Comparison of ENCODE assay signal across 31 cellular contexts in genomic region chr9:133523096-133523495, GRCh38. TPM values are rescaled to one million over a fixed set of nuclear protein-coding genes. Genes with fewer than 3 reads are reported as not detected.
"Had no signal": no experiment of that assay in that cellular context is flagged by ENCODE, and none has a peak within 500 bp of the region (broad histone marks: within the 10 kb centered on the region; RNA-seq: fewer than 3 reads in every experiment).

No MANE protein-coding gene starts in this region.

- H3K4me3 Mint-ChIP-seq: activated CD4-positive, alpha-beta T cell treated with anti-CD3 and anti-CD28 coated beads, Interleukin-2, amount 10 ng/mL, durations not matched to agents 7 days and 5 days; activated CD8-positive, alpha-beta T cell treated with anti-CD3 and anti-CD28 coated beads, Interleukin-2, amount 10 ng/mL, durations not matched to agents 7 days and 5 days; activated T-helper 17 cell treated with anti-CD3 and anti-CD28 coated beads, Interleukin-2, amount 50 U/mL, for 72 hours; central memory CD8-positive, alpha-beta T cell; immature natural killer cell; naive B cell; stimulated activated effector memory CD8-positive, alpha-beta T cell treated with anti-CD3 and anti-CD28 coated beads, Interleukin-12 subunit alpha, Interleukin-12 subunit beta, amount 100 ng/mL, for 72 hours; stimulated activated naive CD8-positive, alpha-beta T cell treated with anti-CD3 and anti-CD28 coated beads, Interleukin-15, amount 100 ng/mL, for 72 hours; T-helper 17 cell had no signal

- H2AFZ ChIP-seq: hepatocyte had no signal

- H3K4me1 Mint-ChIP-seq: activated T-helper 17 cell treated with anti-CD3 and anti-CD28 coated beads, Interleukin-2, amount 50 U/mL, for 72 hours; central memory CD8-positive, alpha-beta T cell; immature natural killer cell; naive B cell; stimulated activated effector memory CD8-positive, alpha-beta T cell treated with anti-CD3 and anti-CD28 coated beads, Interleukin-12 subunit alpha, Interleukin-12 subunit beta, amount 100 ng/mL, for 72 hours had no signal

- H3K27ac Mint-ChIP-seq: activated CD4-positive, alpha-beta T cell treated with anti-CD3 and anti-CD28 coated beads, Interleukin-2, amount 10 ng/mL, durations not matched to agents 7 days and 5 days; activated CD8-positive, alpha-beta T cell treated with anti-CD3 and anti-CD28 coated beads, Interleukin-2, amount 10 ng/mL, durations not matched to agents 7 days and 5 days; activated naive CD4-positive, alpha-beta T cell treated with anti-CD3 and anti-CD28 coated beads, Interleukin-2, amount 50 U/mL, for 72 hours; activated T-helper 17 cell treated with anti-CD3 and anti-CD28 coated beads, Interleukin-2, amount 50 U/mL, for 72 hours; stimulated activated effector memory CD8-positive, alpha-beta T cell treated with anti-CD3 and anti-CD28 coated beads, Interleukin-12 subunit alpha, Interleukin-12 subunit beta, amount 100 ng/mL, for 72 hours; T-helper 17 cell had no signal

- H3K36me3 ChIP-seq: brain microvascular endothelial cell, ovary, prostate gland, right atrium auricular region, suprapubic skin, transverse colon, uterus had no signal

- H3K27me3 ChIP-seq: hepatocyte, ovary, right atrium auricular region, uterus had no signal

- H3K36me3 Mint-ChIP-seq: activated naive CD4-positive, alpha-beta T cell treated with anti-CD3 and anti-CD28 coated beads, Interleukin-2, amount 50 U/mL, for 72 hours; immature natural killer cell; naive B cell; stimulated activated effector memory CD8-positive, alpha-beta T cell treated with anti-CD3 and anti-CD28 coated beads, Interleukin-12 subunit alpha, Interleukin-12 subunit beta, amount 100 ng/mL, for 72 hours had no signal

- ATAC-seq: activated CD8-positive, alpha-beta T cell treated with anti-CD3 and anti-CD28 coated beads, Interleukin-2, amount 10 ng/mL, durations not matched to agents 7 days and 5 days; activated naive CD4-positive, alpha-beta T cell treated with anti-CD3 and anti-CD28 coated beads, Interleukin-2, amount 50 U/mL, for 72 hours; activated T-helper 17 cell treated with anti-CD3 and anti-CD28 coated beads, Interleukin-2, amount 50 U/mL, for 72 hours; esophagus mucosa; stimulated activated effector memory CD8-positive, alpha-beta T cell treated with anti-CD3 and anti-CD28 coated beads, Interleukin-12 subunit alpha, Interleukin-12 subunit beta, amount 100 ng/mL, for 72 hours; stimulated activated naive CD8-positive, alpha-beta T cell treated with anti-CD3 and anti-CD28 coated beads, Interleukin-15, amount 100 ng/mL, for 72 hours; T-helper 17 cell had no signal

- H3K27me3 Mint-ChIP-seq: activated CD4-positive, alpha-beta T cell treated with anti-CD3 and anti-CD28 coated beads, Interleukin-2, amount 10 ng/mL, durations not matched to agents 7 days and 5 days had no signal

- H3K27ac ChIP-seq: brain microvascular endothelial cell, hepatocyte, ovary, prostate gland, right atrium auricular region, skin epidermis, suprapubic skin, transverse colon, uterus had no signal

- DNase-seq: activated CD4-positive, alpha-beta T cell treated with anti-CD3 and anti-CD28 coated beads, Interleukin-2, amount 10 ng/mL, durations not matched to agents 7 days and 5 days; activated CD4-positive, CD25-positive, alpha-beta regulatory T cell treated with anti-CD3 and anti-CD28 coated beads, Interleukin-2, amount 50 U/mL, for 72 hours; activated CD8-positive, alpha-beta T cell treated with anti-CD3 and anti-CD28 coated beads, Interleukin-2, amount 10 ng/mL, durations not matched to agents 7 days and 5 days; aorta; brain microvascular endothelial cell; effector memory CD4-positive, alpha-beta T cell; foreskin melanocyte; immature natural killer cell; mesenchymal stem cell; naive B cell; stimulated activated CD4-positive, alpha-beta T cell treated with anti-CD3 and anti-CD28 coated beads, Interleukin-2, amount 100 ng/mL, for 24 hours; stimulated activated naive CD8-positive, alpha-beta T cell treated with anti-CD3 and anti-CD28 coated beads, Interleukin-15, amount 100 ng/mL, for 72 hours; T-helper 17 cell; uterus had no signal

- H3K4me2 ChIP-seq: hepatocyte had no signal

- H3K4me3 ChIP-seq: hepatocyte, ovary, prostate gland, right atrium auricular region, skin epidermis, suprapubic skin, transverse colon, uterus had no signal

- H3K9me3 ChIP-seq: ovary, prostate gland, right atrium auricular region, suprapubic skin, transverse colon, uterus had no signal

- H3K79me2 ChIP-seq: hepatocyte had no signal

- H3K9me3 Mint-ChIP-seq: activated CD4-positive, alpha-beta T cell treated with anti-CD3 and anti-CD28 coated beads, Interleukin-2, amount 10 ng/mL, durations not matched to agents 7 days and 5 days; activated naive CD4-positive, alpha-beta T cell treated with anti-CD3 and anti-CD28 coated beads, Interleukin-2, amount 50 U/mL, for 72 hours; activated T-helper 17 cell treated with anti-CD3 and anti-CD28 coated beads, Interleukin-2, amount 50 U/mL, for 72 hours; central memory CD8-positive, alpha-beta T cell; immature natural killer cell; naive B cell; stimulated activated effector memory CD8-positive, alpha-beta T cell treated with anti-CD3 and anti-CD28 coated beads, Interleukin-12 subunit alpha, Interleukin-12 subunit beta, amount 100 ng/mL, for 72 hours; stimulated activated naive CD8-positive, alpha-beta T cell treated with anti-CD3 and anti-CD28 coated beads, Interleukin-15, amount 100 ng/mL, for 72 hours had no signal

RNA-seq across cellular contexts. Expression of gene MYMK, which starts 1.7 kb away (rescaled TPM):
- total RNA-seq: activated CD4-positive, alpha-beta T cell treated with anti-CD3 and anti-CD28 coated beads, Interleukin-2, amount 10 ng/mL, durations not matched to agents 7 days and 5 days; activated CD8-positive, alpha-beta T cell treated with anti-CD3 and anti-CD28 coated beads, Interleukin-2, amount 10 ng/mL, durations not matched to agents 7 days and 5 days; activated naive CD4-positive, alpha-beta T cell treated with anti-CD3 and anti-CD28 coated beads, Interleukin-2, amount 50 U/mL, for 72 hours; activated T-helper 17 cell treated with anti-CD3 and anti-CD28 coated beads, Interleukin-2, amount 50 U/mL, for 72 hours; aorta; dermis microvascular lymphatic vessel endothelial cell; endothelial cell of umbilical vein; esophagus mucosa; hepatocyte; liver; mononuclear cell; ovary; prostate gland; right atrium auricular region; suprapubic skin; T-helper 17 cell; transverse colon; uterus had no signal
- polyA plus RNA-seq: adipose tissue, aorta, endothelial cell of umbilical vein, immature natural killer cell, liver, ovary had no signal

RNA-seq across cellular contexts. Expression of gene ADAMTSL2, which starts 11.4 kb away (rescaled TPM):
- total RNA-seq: activated CD4-positive, alpha-beta T cell treated with anti-CD3 and anti-CD28 coated beads, Interleukin-2, amount 10 ng/mL, durations not matched to agents 7 days and 5 days; activated CD8-positive, alpha-beta T cell treated with anti-CD3 and anti-CD28 coated beads, Interleukin-2, amount 10 ng/mL, durations not matched to agents 7 days and 5 days; activated T-helper 17 cell treated with anti-CD3 and anti-CD28 coated beads, Interleukin-2, amount 50 U/mL, for 72 hours; endothelial cell of umbilical vein; T-helper 17 cell had no signal
- polyA plus RNA-seq: endothelial cell of umbilical vein, immature natural killer cell had no signal
